Comparison of ENCODE assay signal across 7 cellular contexts in the genomic region with DNA sequence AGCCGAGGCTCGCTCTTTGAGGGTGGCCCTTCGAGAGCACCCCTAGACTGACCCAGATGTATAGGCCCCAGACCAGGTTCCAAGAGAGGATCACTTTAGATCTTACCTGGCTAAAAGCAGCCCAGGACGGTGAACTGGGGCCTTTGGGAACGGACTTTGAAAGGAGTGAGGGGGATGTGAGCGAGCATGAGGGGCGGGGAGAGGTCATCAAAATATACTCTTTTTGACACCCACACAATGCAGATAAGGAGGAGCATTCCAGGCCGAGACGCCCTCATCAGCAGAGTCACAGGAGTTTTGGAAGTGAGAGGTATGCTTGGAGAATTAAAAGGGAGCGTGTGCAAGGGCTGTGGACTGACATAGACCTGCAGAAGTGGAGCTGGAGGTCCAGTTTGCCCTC. TPM values are rescaled to one million over a fixed set of nuclear protein-coding genes. Genes with fewer than 3 reads are reported as not detected.
A peak's percentile ranks its signal among the peaks of the same experiment; 100 is the strongest.
DNase-seq lines count a peak whose midpoint lies in the region; ATAC-seq and TF ChIP-seq lines count a peak whose summit lies in the region.

No MANE protein-coding gene starts in this region.

- no peak for DNase-seq in activated CD8-positive, alpha-beta T cell treated with anti-CD3 and anti-CD28 coated beads for 36 hours
- no peak for DNase-seq in stimulated activated naive B cell treated with anti-CD40 and anti-IgM and Interleukin-4, amounts not matched to agents 10 μg/mL and 1 μg/mL and 100 μg/mL, for 72 hours
- DNase-seq in posterior vena cava (ENCODE audit: low spot score), result no peak
- no peak for DNase-seq in activated CD4-positive, CD25-positive, alpha-beta regulatory T cell (lab: John Stamatoyannopoulos, UW)

- no peak for TF ChIP-seq CTCF in activated CD8-positive, alpha-beta T cell treated with anti-CD3 and anti-CD28 coated beads for 36 hours (IDR thresholded peaks at IDR 0.05)

- POLR2A ChIA-PET in activated CD8-positive, alpha-beta T cell treated with anti-CD3 and anti-CD28 coated beads for 36 hours (lab: Charles Lee), result interaction anchor here (1.2 kb wide), 1 partner anchor 40 kb away, joined by 3 read pairs; no protein-coding TSS in a partner anchor

- peaks cover 23% of the 10 kb centered on the region for H3K4me1 Mint-ChIP-seq in activated CD8-positive, alpha-beta T cell treated with anti-CD3 and anti-CD28 coated beads for 36 hours (ENCODE audit: low read depth)
- peaks cover 12 to 17% of the 10 kb centered on the region in 2 donors for H3K4me1 Mint-ChIP-seq in stimulated activated naive B cell treated with anti-CD40 and anti-IgM and Interleukin-4, amounts not matched to agents 10 μg/mL and 1 μg/mL and 100 μg/mL, for 72 hours

- intact Hi-C loops in activated CD8-positive, alpha-beta T cell treated with anti-CD3 and anti-CD28 coated beads for 36 hours (cut with micrococcal nuclease), result no loop called here
- intact Hi-C loops in posterior vena cava (cut with DNase I), result no loop called here

- H3K9me3 Mint-ChIP-seq in activated CD8-positive, alpha-beta T cell treated with anti-CD3 and anti-CD28 coated beads for 36 hours, result no peaks in the 10 kb centered on the region
- no peaks in the 10 kb centered on the region for H3K9me3 Mint-ChIP-seq in stimulated activated naive B cell treated with anti-CD40 and anti-IgM and Interleukin-4, amounts not matched to agents 10 μg/mL and 1 μg/mL and 100 μg/mL, for 72 hours

- peaks cover 7% of the 10 kb centered on the region for H3K36me3 Mint-ChIP-seq in activated CD8-positive, alpha-beta T cell treated with anti-CD3 and anti-CD28 coated beads for 36 hours (ENCODE audit: low read depth)
- peaks cover 4 to 10% of the 10 kb centered on the region in 2 donors for H3K36me3 Mint-ChIP-seq in stimulated activated naive B cell treated with anti-CD40 and anti-IgM and Interleukin-4, amounts not matched to agents 10 μg/mL and 1 μg/mL and 100 μg/mL, for 72 hours

- ATAC-seq in HG03159 (IDR thresholded peaks at IDR 0.05; ENCODE audit: unreplicated experiment), result peak; percentile 0
- no peak for ATAC-seq in activated CD8-positive, alpha-beta T cell treated with anti-CD3 and anti-CD28 coated beads for 36 hours
- ATAC-seq in stimulated activated naive B cell treated with anti-CD40 and anti-IgM and Interleukin-4, amounts not matched to agents 10 μg/mL and 1 μg/mL and 100 μg/mL, for 72 hours (replicated peaks), result no peak
- no peak for ATAC-seq in HG02981 (IDR thresholded peaks at IDR 0.05; ENCODE audit: unreplicated experiment)

- no peaks in the 10 kb centered on the region for H3K27me3 Mint-ChIP-seq in activated CD8-positive, alpha-beta T cell treated with anti-CD3 and anti-CD28 coated beads for 36 hours
- no peaks in the 10 kb centered on the region for H3K27me3 Mint-ChIP-seq in stimulated activated naive B cell treated with anti-CD40 and anti-IgM and Interleukin-4, amounts not matched to agents 10 μg/mL and 1 μg/mL and 100 μg/mL, for 72 hours

- H3K27ac Mint-ChIP-seq in activated CD8-positive, alpha-beta T cell treated with anti-CD3 and anti-CD28 coated beads for 36 hours, result peak overlapping the region; percentile 88
- H3K27ac Mint-ChIP-seq in stimulated activated naive B cell treated with anti-CD40 and anti-IgM and Interleukin-4, amounts not matched to agents 10 μg/mL and 1 μg/mL and 100 μg/mL, for 72 hours, result peak overlapping the region; percentile 94

- CTCF ChIA-PET in activated CD8-positive, alpha-beta T cell treated with anti-CD3 and anti-CD28 coated beads for 36 hours (lab: Charles Lee), result interaction anchor here (0.8 to 1.7 kb wide), 3 partner anchors 10 to 110 kb away, joined by 3 to 7 read pairs (median 4); no protein-coding TSS in a partner anchor

- H3K4me3 Mint-ChIP-seq in activated CD8-positive, alpha-beta T cell treated with anti-CD3 and anti-CD28 coated beads for 36 hours, result peak overlapping the region; percentile 88
- peak overlapping the region; percentile 91 to 96 for H3K4me3 Mint-ChIP-seq in stimulated activated naive B cell treated with anti-CD40 and anti-IgM and Interleukin-4, amounts not matched to agents 10 μg/mL and 1 μg/mL and 100 μg/mL, for 72 hours

- H3K4me3 ChIP-seq in iPS-11a (ENCODE audit: low read depth, low read length), result peak overlapping the region; percentile 63

RNA-seq across cellular contexts. Expression of a gene that starts 0.5 kb away (rescaled TPM):
- total RNA-seq in activated CD8-positive, alpha-beta T cell treated with anti-CD3 and anti-CD28 coated beads for 36 hours, result 10 to 100 TPM; 15.0 to 15.8 TPM
- 10 to 100 TPM in 1 of 2 donors, 1 to 10 TPM in 1; 9.4 to 10.7 TPM for total RNA-seq in posterior vena cava

RNA-seq across cellular contexts. Expression of a gene that starts 0.8 kb away (rescaled TPM):
- 1 to 10 TPM; 8.3 to 8.8 TPM for total RNA-seq in activated CD8-positive, alpha-beta T cell treated with anti-CD3 and anti-CD28 coated beads for 36 hours
- total RNA-seq in posterior vena cava, result 10 to 100 TPM; 27.9 to 33.1 TPM
